In the genomic region with DNA sequence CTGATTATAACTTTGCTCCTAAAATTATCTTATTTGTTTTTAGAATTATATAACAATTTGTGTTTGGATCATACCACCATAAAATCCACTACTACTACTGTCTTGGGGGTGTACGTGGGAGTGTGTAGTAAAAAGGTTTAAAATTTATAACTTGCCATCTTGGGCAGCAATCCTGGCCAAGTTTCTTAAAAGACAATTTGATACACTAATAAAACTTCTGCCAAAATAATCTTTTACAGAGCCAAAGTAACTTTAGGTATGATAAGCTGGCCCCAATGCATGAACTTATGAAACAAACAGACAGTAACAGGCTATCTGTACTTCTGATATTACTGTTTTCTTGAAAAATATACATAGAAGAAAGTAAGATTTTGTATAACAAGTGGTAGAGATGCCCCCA, we compare ENCODE assay signal across 20 cellular contexts.
DNase-seq lines count a peak whose midpoint lies in the region; ATAC-seq and TF ChIP-seq lines count a peak whose summit lies in the region.
"Had no signal": no experiment of that assay in that cellular context is flagged by ENCODE, and none has a peak within 500 bp of the region (broad histone marks: within the 10 kb centered on the region; RNA-seq: fewer than 3 reads in every experiment).

No MANE protein-coding gene starts in this region.

- H3K4me1 ChIP-seq in HEK293 (ENCODE audit: control insufficient read depth, insufficient read depth, low read length), result peaks cover 7% of the 10 kb centered on the region
- H3K4me1 ChIP-seq: A549; BE2C; BLaER1 treated with 17β-estradiol and CSF1 and Interleukin-3, amounts not matched to agents 10 nM and 100 nM had no signal

- TF ChIP-seq CTCF in HEK293 (tag by site-specific recombination; IDR thresholded peaks at IDR 0.05) (no peak), VCaP (conservative IDR thresholded peaks at IDR 0.05) (no peak)

- DNase-seq in DMS 273 (lab: John Stamatoyannopoulos, UW; ENCODE audit: unreplicated experiment) (peak; percentile 12), DMS 273 treated with DMSO at 0.1 percent for 48 hours (lab: John Stamatoyannopoulos, UW) (no peak), HPDE6-E6E7 (ENCODE audit: extremely low spot score) (no peak)
- DNase-seq: 8988T; ACHN; AML-193; BE2C; CD4-positive, alpha-beta T cell; CD8-positive, alpha-beta memory T cell; DMS153; DND-41; GM23248; H7; HCEC 1CT; HFFc6 had no signal

- H3K27ac ChIP-seq in HEK293 (ENCODE audit: extremely low read depth, low read depth, low read length) (no peak overlapping the region), VCaP (peak overlapping the region; percentile 14; the same call in 1 of the 2 replicates)
- H3K27ac ChIP-seq: A549; BLaER1 treated with 17β-estradiol and CSF1 and Interleukin-3, amounts not matched to agents 10 nM and 100 nM; GM23248 had no signal

- no peaks in the 10 kb centered on the region for H3K9me3 ChIP-seq in HEK293 (ENCODE audit: control insufficient read depth, insufficient read depth, low read depth, low read length)
- H3K9me3 ChIP-seq: A549; BE2C; BLaER1 treated with 17β-estradiol and CSF1 and Interleukin-3, amounts not matched to agents 10 nM and 100 nM had no signal

- no peaks in the 10 kb centered on the region for H3K36me3 ChIP-seq in HEK293 (ENCODE audit: control insufficient read depth in 2 of 2, insufficient read depth in 1 of 2, low read length in 2 of 2)
- H3K36me3 ChIP-seq: BE2C; BLaER1 treated with 17β-estradiol and CSF1 and Interleukin-3, amounts not matched to agents 10 nM and 100 nM had no signal

- no peak for ATAC-seq in GM19455 (IDR thresholded peaks at IDR 0.05; ENCODE audit: unreplicated experiment)
- ATAC-seq: A549 had no signal

- POLR2A ChIA-PET in HEK293 (lab: Yijun Ruan, JAX), result no interaction called here

- CTCF ChIA-PET in HEK293 (lab: Yijun Ruan, JAX), result interaction anchor here (0.5 to 1.5 kb wide), 2 partner anchors 89 to 107 kb away, joined by 5 to 6 read pairs; no protein-coding TSS in a partner anchor

- H3K4me3 ChIP-seq in HEK293 (ENCODE audit: low read depth, low read length), result no peak overlapping the region
- H3K4me3 ChIP-seq: A549; BLaER1 treated with 17β-estradiol and CSF1 and Interleukin-3, amounts not matched to agents 10 nM and 100 nM; GM23248 had no signal

TF ChIP-seq in HEK293, 187 proteins besides CTCF, POLR2A, EP300 and RAD21:
- TF ChIP-seq, protein P1, sequence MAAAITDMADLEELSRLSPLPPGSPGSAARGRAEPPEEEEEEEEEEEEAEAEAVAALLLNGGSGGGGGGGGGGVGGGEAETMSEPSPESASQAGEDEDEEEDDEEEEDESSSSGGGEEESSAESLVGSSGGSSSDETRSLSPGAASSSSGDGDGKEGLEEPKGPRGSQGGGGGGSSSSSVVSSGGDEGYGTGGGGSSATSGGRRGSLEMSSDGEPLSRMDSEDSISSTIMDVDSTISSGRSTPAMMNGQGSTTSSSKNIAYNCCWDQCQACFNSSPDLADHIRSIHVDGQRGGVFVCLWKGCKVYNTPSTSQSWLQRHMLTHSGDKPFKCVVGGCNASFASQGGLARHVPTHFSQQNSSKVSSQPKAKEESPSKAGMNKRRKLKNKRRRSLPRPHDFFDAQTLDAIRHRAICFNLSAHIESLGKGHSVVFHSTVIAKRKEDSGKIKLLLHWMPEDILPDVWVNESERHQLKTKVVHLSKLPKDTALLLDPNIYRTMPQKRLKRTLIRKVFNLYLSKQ (tag by site-specific recombination; IDR thresholded peaks at IDR 0.05; ENCODE audit: borderline replicate concordance), result no peak
- TF ChIP-seq ZNF211 (tag by site-specific recombination; IDR thresholded peaks at IDR 0.05; ENCODE audit: low read depth), result no peak
- TF ChIP-seq OSR2 (tag by site-specific recombination; IDR thresholded peaks at IDR 0.05), result peak; percentile 40; the same call in 1 of the 2 replicates
- TF ChIP-seq, protein P2, sequence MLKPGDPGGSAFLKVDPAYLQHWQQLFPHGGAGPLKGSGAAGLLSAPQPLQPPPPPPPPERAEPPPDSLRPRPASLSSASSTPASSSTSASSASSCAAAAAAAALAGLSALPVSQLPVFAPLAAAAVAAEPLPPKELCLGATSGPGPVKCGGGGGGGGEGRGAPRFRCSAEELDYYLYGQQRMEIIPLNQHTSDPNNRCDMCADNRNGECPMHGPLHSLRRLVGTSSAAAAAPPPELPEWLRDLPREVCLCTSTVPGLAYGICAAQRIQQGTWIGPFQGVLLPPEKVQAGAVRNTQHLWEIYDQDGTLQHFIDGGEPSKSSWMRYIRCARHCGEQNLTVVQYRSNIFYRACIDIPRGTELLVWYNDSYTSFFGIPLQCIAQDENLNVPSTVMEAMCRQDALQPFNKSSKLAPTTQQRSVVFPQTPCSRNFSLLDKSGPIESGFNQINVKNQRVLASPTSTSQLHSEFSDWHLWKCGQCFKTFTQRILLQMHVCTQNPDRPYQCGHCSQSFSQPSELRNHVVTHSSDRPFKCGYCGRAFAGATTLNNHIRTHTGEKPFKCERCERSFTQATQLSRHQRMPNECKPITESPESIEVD (tag by site-specific recombination; IDR thresholded peaks at IDR 0.05), result peak; percentile 41; the same call in 1 of the 2 replicates
- no peak for TF ChIP-seq ZNF473 (tag by site-specific recombination; IDR thresholded peaks at IDR 0.05)
- TF ChIP-seq, protein P3, sequence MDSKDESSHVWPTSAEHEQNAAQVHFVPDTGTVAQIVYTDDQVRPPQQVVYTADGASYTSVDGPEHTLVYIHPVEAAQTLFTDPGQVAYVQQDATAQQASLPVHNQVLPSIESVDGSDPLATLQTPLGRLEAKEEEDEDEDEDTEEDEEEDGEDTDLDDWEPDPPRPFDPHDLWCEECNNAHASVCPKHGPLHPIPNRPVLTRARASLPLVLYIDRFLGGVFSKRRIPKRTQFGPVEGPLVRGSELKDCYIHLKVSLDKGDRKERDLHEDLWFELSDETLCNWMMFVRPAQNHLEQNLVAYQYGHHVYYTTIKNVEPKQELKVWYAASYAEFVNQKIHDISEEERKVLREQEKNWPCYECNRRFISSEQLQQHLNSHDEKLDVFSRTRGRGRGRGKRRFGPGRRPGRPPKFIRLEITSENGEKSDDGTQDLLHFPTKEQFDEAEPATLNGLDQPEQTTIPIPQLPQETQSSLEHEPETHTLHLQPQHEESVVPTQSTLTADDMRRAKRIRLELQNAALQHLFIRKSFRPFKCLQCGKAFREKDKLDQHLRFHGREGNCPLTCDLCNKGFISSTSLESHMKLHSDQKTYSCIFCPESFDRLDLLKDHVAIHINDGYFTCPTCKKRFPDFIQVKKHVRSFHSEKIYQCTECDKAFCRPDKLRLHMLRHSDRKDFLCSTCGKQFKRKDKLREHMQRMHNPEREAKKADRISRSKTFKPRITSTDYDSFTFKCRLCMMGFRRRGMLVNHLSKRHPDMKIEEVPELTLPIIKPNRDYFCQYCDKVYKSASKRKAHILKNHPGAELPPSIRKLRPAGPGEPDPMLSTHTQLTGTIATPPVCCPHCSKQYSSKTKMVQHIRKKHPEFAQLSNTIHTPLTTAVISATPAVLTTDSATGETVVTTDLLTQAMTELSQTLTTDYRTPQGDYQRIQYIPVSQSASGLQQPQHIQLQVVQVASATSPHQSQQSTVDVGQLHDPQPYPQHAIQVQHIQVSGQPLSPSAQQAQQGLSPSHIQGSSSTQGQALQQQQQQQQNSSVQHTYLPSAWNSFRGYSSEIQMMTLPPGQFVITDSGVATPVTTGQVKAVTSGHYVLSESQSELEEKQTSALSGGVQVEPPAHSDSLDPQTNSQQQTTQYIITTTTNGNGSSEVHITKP (tag by site-specific recombination; IDR thresholded peaks at IDR 0.05), result peak; percentile 57; the same call in 1 of the 2 replicates
- 0 out of 2 replicates have a peak, but pooled peaks have one; percentile 19 for TF ChIP-seq ZNF843 (tag by site-specific recombination; IDR thresholded peaks at IDR 0.05)
